In genomic region chr1:6447818-6448748, GRCh38 we compare ENCODE assay signal across 9 cellular contexts.
DNase-seq lines count a peak whose midpoint lies in the region; ATAC-seq and TF ChIP-seq lines count a peak whose summit lies in the region.
"Had no signal": no experiment of that assay in that cellular context is flagged by ENCODE, and none has a peak within 500 bp of the region (broad histone marks: within the 10 kb centered on the region; RNA-seq: fewer than 3 reads in every experiment).

No MANE protein-coding gene starts in this region.

- H3K36me3 ChIP-seq in effector memory CD4-positive, alpha-beta T cell (ENCODE audit: control insufficient read depth, insufficient read depth, low read length): no peaks in the 10 kb centered on the region

- ATAC-seq in GM18861 (IDR thresholded peaks at IDR 0.05; ENCODE audit: unreplicated experiment): no peak

- peaks cover 23% of the 10 kb centered on the region for H3K4me1 ChIP-seq in effector memory CD4-positive, alpha-beta T cell (ENCODE audit: control insufficient read depth, insufficient read depth, low read length, poor library complexity, severe bottlenecking)

- no peak overlapping the region for H3K27ac ChIP-seq in effector memory CD4-positive, alpha-beta T cell (ENCODE audit: insufficient read depth, low read length, poor library complexity, severe bottlenecking)

- DNase-seq in NCI-H82 (lab: John Stamatoyannopoulos, UW) (peak; percentile 34), NCI-H82 treated with DMSO at 0.1 percent for 48 hours (lab: John Stamatoyannopoulos, UW; ENCODE audit: unreplicated experiment) (no peak), NCI-H748 treated with DMSO at 0.1 percent for 48 hours (lab: John Stamatoyannopoulos, UW) (peak; percentile 67), retinal pigment epithelial cell (ENCODE audit: low read depth) (no peak), AG08395 (ENCODE audit: low spot score) (no peak), GOT3 (lab: John Stamatoyannopoulos, UW) (no peak)
- DNase-seq in effector memory CD4-positive, alpha-beta T cell: peak; percentile 53 to 55 (median 53)
- DNase-seq: activated naive CD8-positive, alpha-beta T cell treated with anti-CD3 and anti-CD28 coated beads, Interleukin-2, amount 10 ng/mL, durations not matched to agents 7 days and 5 days had no signal

- peaks cover 19% of the 10 kb centered on the region for H3K27me3 ChIP-seq in effector memory CD4-positive, alpha-beta T cell (replicated peaks; ENCODE audit: control insufficient read depth, insufficient read depth, low read length, poor library complexity, severe bottlenecking)

- H3K9me3 ChIP-seq in effector memory CD4-positive, alpha-beta T cell (ENCODE audit: control insufficient read depth, low read length): no peaks in the 10 kb centered on the region

- TF ChIP-seq CTCF in retinal pigment epithelial cell (conservative IDR thresholded peaks at IDR 0.05; ENCODE audit: low read depth, low read length): peak; percentile 22

- peak overlapping the region; percentile 61 for H3K4me3 ChIP-seq in effector memory CD4-positive, alpha-beta T cell (ENCODE audit: insufficient read depth, low read depth, low read length, poor library complexity, severe bottlenecking)
- H3K4me3 ChIP-seq in retinal pigment epithelial cell (ENCODE audit: low read length): no peak overlapping the region

Comparison
In these comparisons a context has a peak if more than half of its experiments do, and no peak if none do; other contexts are left out.
1. DNase-seq: peak in NCI-H82 (single experiment), NCI-H748 treated with DMSO at 0.1 percent for 48 hours (single experiment) and effector memory CD4-positive, alpha-beta T cell (3 of 3); none in NCI-H82 treated with DMSO at 0.1 percent for 48 hours (single experiment), retinal pigment epithelial cell (single experiment), AG08395 (single experiment) and GOT3 (single experiment).